In genomic region chr5:161233553-161233952, GRCh38 we compare ENCODE assay signal across 29 cellular contexts.
"Had no signal": no experiment of that assay in that cellular context is flagged by ENCODE, and none has a peak within 500 bp of the region (broad histone marks: within the 10 kb centered on the region; RNA-seq: fewer than 3 reads in every experiment).

No MANE protein-coding gene starts in this region.

- H3K36me3 ChIP-seq: colonic mucosa, esophagus muscularis mucosa, esophagus squamous epithelium, gastrocnemius medialis, gastroesophageal sphincter, heart left ventricle, heart right ventricle had no signal

- ATAC-seq: effector memory CD8-positive, alpha-beta T cell; esophagus mucosa; foreskin keratinocyte; gastrocnemius medialis; gastroesophageal sphincter; heart left ventricle; heart right ventricle had no signal

- FAIRE-seq: colon, endometrium, endothelial cell of umbilical vein, frontal cortex had no signal

- H3K4me3 ChIP-seq: colonic mucosa, coronary artery, dorsolateral prefrontal cortex, esophagus muscularis mucosa, esophagus squamous epithelium, gastrocnemius medialis, gastroesophageal sphincter, heart left ventricle, heart right ventricle, hepatocyte had no signal

- H3K27ac ChIP-seq: colonic mucosa, coronary artery, dorsolateral prefrontal cortex, epithelial cell of prostate, esophagus muscularis mucosa, esophagus squamous epithelium, foreskin keratinocyte, gastrocnemius medialis, gastroesophageal sphincter, heart left ventricle, heart right ventricle, hepatocyte had no signal

- H3K4me2 ChIP-seq: hepatocyte had no signal

- H3K79me2 ChIP-seq: hepatocyte had no signal

- H3K4me1 ChIP-seq: colonic mucosa, esophagus muscularis mucosa, esophagus squamous epithelium, foreskin keratinocyte, gastrocnemius medialis, gastroesophageal sphincter had no signal

- H2AFZ ChIP-seq: hepatocyte had no signal

- H3K27me3 ChIP-seq: colonic mucosa, dorsolateral prefrontal cortex, esophagus muscularis mucosa, esophagus squamous epithelium, foreskin keratinocyte, gastrocnemius medialis, gastroesophageal sphincter, heart left ventricle, heart right ventricle, hepatocyte had no signal

- H3K9me3 ChIP-seq: colonic mucosa, esophagus muscularis mucosa, esophagus squamous epithelium, gastrocnemius medialis, gastroesophageal sphincter, heart left ventricle, heart right ventricle had no signal

- DNase-seq: colonic mucosa; cortex of kidney; dermis blood vessel endothelial cell; dorsolateral prefrontal cortex; effector CD4-positive, alpha-beta T cell; effector CD8-positive, alpha-beta T cell; effector memory CD4-positive, alpha-beta T cell; effector memory CD8-positive, alpha-beta T cell; endodermal cell; erythroblast; esophagus squamous epithelium; foreskin fibroblast; foreskin keratinocyte; foreskin melanocyte; gastrocnemius medialis; glutamatergic neuron; head of caudate nucleus; heart left ventricle; heart right ventricle had no signal
